9 cellular contexts compared by ENCODE assay signal in the genomic region with DNA sequence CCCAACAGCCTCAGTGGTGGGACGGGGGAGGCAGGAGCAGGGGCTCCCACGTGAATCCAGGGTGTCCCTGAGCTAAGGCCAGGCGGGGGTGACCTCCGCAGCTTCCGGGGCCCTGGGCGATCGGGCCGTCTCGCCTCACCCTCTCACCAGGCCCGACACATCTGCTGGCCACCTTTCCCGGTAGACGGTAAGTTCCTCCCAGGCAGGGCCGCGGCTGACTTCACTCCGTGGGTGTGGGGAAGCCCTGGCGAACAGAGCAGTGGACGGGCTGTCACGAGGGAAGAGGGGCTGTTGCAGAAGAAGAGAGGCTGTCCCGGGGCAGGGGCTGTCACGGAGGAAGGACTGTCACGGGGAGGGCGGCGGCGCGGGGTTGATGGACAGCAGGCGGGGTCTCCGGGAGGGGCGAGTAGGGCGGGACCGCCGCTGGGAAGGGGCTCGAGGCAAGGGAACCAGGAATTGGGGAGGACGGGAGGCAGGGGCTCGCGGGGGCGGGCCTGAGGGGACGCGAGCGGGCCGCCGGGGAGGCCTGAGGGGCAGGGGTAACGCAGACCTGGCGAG. TPM values are rescaled to one million over a fixed set of nuclear protein-coding genes. Genes with fewer than 3 reads are reported as not detected.
DNase-seq lines count a peak whose midpoint lies in the region; ATAC-seq and TF ChIP-seq lines count a peak whose summit lies in the region.
"Had no signal": no experiment of that assay in that cellular context is flagged by ENCODE, and none has a peak within 500 bp of the region (broad histone marks: within the 10 kb centered on the region; RNA-seq: fewer than 3 reads in every experiment).

No MANE protein-coding gene starts in this region.

- H3K36me3 ChIP-seq in CD8-positive, alpha-beta memory T cell (ENCODE audit: insufficient read depth, low read length) = no peaks in the 10 kb centered on the region
- H3K36me3 ChIP-seq in SJCRH30 (peaks cover 21% of the 10 kb centered on the region), fibroblast of lung (ENCODE audit: control insufficient read depth, insufficient read depth, low read length) (peaks cover 2% of the 10 kb centered on the region), sigmoid colon (no peaks in the 10 kb centered on the region)

- peak overlapping the region; percentile 88 for H3K9ac ChIP-seq in fibroblast of lung (ENCODE audit: insufficient read depth, low read length)

- H3K9me3 Mint-ChIP-seq in CD8-positive, alpha-beta memory T cell = no peaks in the 10 kb centered on the region

- peaks cover 4 to 18% (median 12%) of the 10 kb centered on the region in 3 donors for H3K4me1 Mint-ChIP-seq in CD8-positive, alpha-beta memory T cell

- H3K27ac Mint-ChIP-seq in CD8-positive, alpha-beta memory T cell = no peak overlapping the region

- peak overlapping the region; percentile 49 for H2AFZ ChIP-seq in fibroblast of lung (ENCODE audit: low read length)

- POLR2A ChIA-PET in CD8-positive, alpha-beta memory T cell (lab: Charles Lee) = interaction anchor here (0.6 to 2.1 kb wide), 3 partner anchors 68 to 180 kb away, joined by 4 to 5 read pairs (median 5); partner anchors contain the start of genes FLYWCH1 and FLYWCH2

- H4K20me1 ChIP-seq in fibroblast of lung (ENCODE audit: control insufficient read depth, extremely low read depth, insufficient read depth, low read length) = no peaks in the 10 kb centered on the region

- no peaks in the 10 kb centered on the region for H3K36me3 Mint-ChIP-seq in CD8-positive, alpha-beta memory T cell

- H3K4me3 ChIP-seq in CD8-positive, alpha-beta memory T cell (ENCODE audit: low read length) = peak overlapping the region; percentile 82
- H3K4me3 ChIP-seq in SJCRH30 (peak overlapping the region; percentile 90), fibroblast of lung (replicated peaks in 1 of 4; ENCODE audit: control extremely low read depth in 1 of 4, insufficient read depth in 1 of 4, low read depth in 3 of 4, low read length in 4 of 4) (peak overlapping the region; percentile 24 to 85 (median 72)), sigmoid colon (peak overlapping the region; percentile 65 to 90 (median 72))

- peaks cover 8% of the 10 kb centered on the region for H3K4me1 ChIP-seq in CD8-positive, alpha-beta memory T cell (ENCODE audit: insufficient read depth, low read length)
- H3K4me1 ChIP-seq in SJCRH30 = peaks cover 22% of the 10 kb centered on the region
- H3K4me1 ChIP-seq in fibroblast of lung (ENCODE audit: control insufficient read depth, extremely low read depth, insufficient read depth, low read length) = peaks cover 8% of the 10 kb centered on the region
- peaks cover 0 to 27% (median 23%) of the 10 kb centered on the region in 4 donors for H3K4me1 ChIP-seq in sigmoid colon

- H3K27me3 ChIP-seq in CD8-positive, alpha-beta memory T cell (ENCODE audit: insufficient read depth, low read length, poor library complexity, severe bottlenecking) = no peaks in the 10 kb centered on the region
- H3K27me3 ChIP-seq in SJCRH30 = no peaks in the 10 kb centered on the region
- H3K27me3 ChIP-seq in fibroblast of lung (ENCODE audit: control insufficient read depth, insufficient read depth, low read length) = no peaks in the 10 kb centered on the region
- peaks cover 7 to 28% (median 9%) of the 10 kb centered on the region in 3 donors for H3K27me3 ChIP-seq in sigmoid colon

- peak overlapping the region; percentile 81 for H3K27ac ChIP-seq in CD8-positive, alpha-beta memory T cell (ENCODE audit: low read depth, low read length)
- H3K27ac ChIP-seq in SJCRH30 (peak overlapping the region; percentile 80), fibroblast of lung (ENCODE audit: insufficient read depth, low read length) (peak overlapping the region; percentile 83), sigmoid colon (no peak overlapping the region)

- peak overlapping the region in 6 of 7 donors; percentile 36 to 72 (median 60) for H3K4me3 Mint-ChIP-seq in CD8-positive, alpha-beta memory T cell

- peak; percentile 2 for ATAC-seq in GM21825 (IDR thresholded peaks at IDR 0.05; ENCODE audit: unreplicated experiment)

- TF ChIP-seq EP300 in sigmoid colon (IDR thresholded peaks at IDR 0.05) = no peak

- peaks cover 2 to 5% of the 10 kb centered on the region in 2 donors for H3K27me3 Mint-ChIP-seq in CD8-positive, alpha-beta memory T cell

- 2 to 8% methylated on average over 43 of the region's 43 CpGs for WGBS in sigmoid colon, 2 donors

- intact Hi-C loops in sigmoid colon (cut with DNase I) = loop anchor here (5.0 kb wide), 1 partner anchor 52 kb away; no protein-coding TSS in a partner anchor

- peak overlapping the region; percentile 91 for H3K4me2 ChIP-seq in fibroblast of lung (ENCODE audit: extremely low read depth, insufficient read depth, low read length)

- TF ChIP-seq CTCF in fibroblast of lung (conservative IDR thresholded peaks at IDR 0.05 in 1 of 2, IDR thresholded peaks at IDR 0.05 in 1 of 2; ENCODE audit: low read depth in 1 of 2, low read length in 2 of 2) = no peak
- TF ChIP-seq CTCF in sigmoid colon (IDR thresholded peaks at IDR 0.05) = no peak

- no peak for DNase-seq in CD8-positive, alpha-beta memory T cell
- DNase-seq in SJCRH30 = peak in 1 of 2 experiments; percentile 45
- no peak for DNase-seq in fibroblast of lung (ENCODE audit: low read depth in 2 of 2)
- no peak for DNase-seq in sigmoid colon
- DNase-seq in DMS153 (lab: John Stamatoyannopoulos, UW) = no peak
- DNase-seq in SHP77 treated with DMSO at 0.1 percent for 48 hours (lab: John Stamatoyannopoulos, UW) = no peak
- DNase-seq in Ammon's horn (ENCODE audit: low spot score) = no peak

- no peaks in the 10 kb centered on the region for H3K9me3 ChIP-seq in CD8-positive, alpha-beta memory T cell (ENCODE audit: low read length)
- H3K9me3 ChIP-seq in SJCRH30 (replicated peaks) = no peaks in the 10 kb centered on the region
- no peaks in the 10 kb centered on the region for H3K9me3 ChIP-seq in fibroblast of lung (ENCODE audit: control insufficient read depth, insufficient read depth, low read depth, low read length)
- no peaks in the 10 kb centered on the region for H3K9me3 ChIP-seq in sigmoid colon

- CTCF ChIA-PET in CD8-positive, alpha-beta memory T cell (lab: Charles Lee) = interaction anchor here (1.3 kb wide), 1 partner anchor 48 kb away, joined by 4 read pairs; no protein-coding TSS in a partner anchor

- TF ChIP-seq POLR2A in sigmoid colon (IDR thresholded peaks at IDR 0.05) = no peak

- peaks cover 5% of the 10 kb centered on the region for H3K79me2 ChIP-seq in fibroblast of lung (ENCODE audit: control insufficient read depth, insufficient read depth, low read length)

RNA-seq across cellular contexts. Expression of gene PKMYT1, which starts 0.5 kb away (rescaled TPM):
- 100 to 1,000 TPM; 103 to 112 TPM for total RNA-seq in CD8-positive, alpha-beta memory T cell
- polyA plus RNA-seq in CD8-positive, alpha-beta memory T cell = 0.18 TPM
- total RNA-seq in SJCRH30 (2014; rRNA removed; shearing (Covaris generic)) = 34.8 and 45.8 TPM in 2 replicates
- 0.26 and 1.2 TPM in 2 replicates for total RNA-seq in fibroblast of lung
- polyA plus RNA-seq in fibroblast of lung = 2.7 and 8.3 TPM in 2 replicates
- 6.9 and 26.3 TPM in 2 replicates for polyA plus RNA-seq in fibroblast of lung (2012)
- 6.2 and 11.7 TPM in 2 replicates for polyA minus RNA-seq in fibroblast of lung (ENCODE audit: low replicate concordance)
- total RNA-seq in sigmoid colon = under 1 TPM in 1 of 4 donors, not detected in 3; 0.95 TPM
- polyA plus RNA-seq in sigmoid colon = 10 to 100 TPM in 1 of 3 donors, 1 to 10 TPM in 2; 1.6 to 33.1 (median 4.2) TPM

RNA-seq across cellular contexts. Expression of gene PAQR4, which starts 10.6 kb away (rescaled TPM):
- total RNA-seq in CD8-positive, alpha-beta memory T cell = 10 to 100 TPM; 38.7 to 39.0 TPM
- 1.5 TPM for polyA plus RNA-seq in CD8-positive, alpha-beta memory T cell
- total RNA-seq in SJCRH30 (2014; rRNA removed; shearing (Covaris generic)) = 28.1 and 34.1 TPM in 2 replicates
- total RNA-seq in fibroblast of lung (1.0 and 1.5 TPM in 2 replicates), sigmoid colon (1 to 10 TPM in 2 of 4 donors, under 1 TPM in 2; 0.83 to 3.6 (median 1.0) TPM)
- polyA plus RNA-seq in fibroblast of lung (3.0 and 8.7 TPM in 2 replicates), sigmoid colon (10 to 100 TPM in 1 of 3 donors, 1 to 10 TPM in 2; 3.6 to 22.1 (median 3.9) TPM)
- 3.5 and 11.7 TPM in 2 replicates for polyA plus RNA-seq in fibroblast of lung (2012)
- 4.1 and 31.0 TPM in 2 replicates for polyA minus RNA-seq in fibroblast of lung (ENCODE audit: low replicate concordance)

RNA-seq across cellular contexts. Expression of gene KREMEN2, which starts 15.7 kb away (rescaled TPM):
- not detected for total RNA-seq in CD8-positive, alpha-beta memory T cell
- polyA plus RNA-seq in CD8-positive, alpha-beta memory T cell = not detected
- total RNA-seq in SJCRH30 (2014; rRNA removed; shearing (Covaris generic)) = 13.8 and 14.9 TPM in 2 replicates
- not detected in 2 replicates for total RNA-seq in fibroblast of lung
- not detected in 2 replicates for polyA plus RNA-seq in fibroblast of lung
- 0.14 TPM in 1 of 2 replicates, not detected in the other for polyA plus RNA-seq in fibroblast of lung (2012)
- not detected in 2 replicates for polyA minus RNA-seq in fibroblast of lung (ENCODE audit: low replicate concordance)
- not detected for total RNA-seq in sigmoid colon
- 1 to 10 TPM; 1.0 to 1.8 (median 1.6) TPM for polyA plus RNA-seq in sigmoid colon

RNA-seq across cellular contexts. Expression of gene CLDN9, which starts 33.0 kb away (rescaled TPM):
- not detected for total RNA-seq in CD8-positive, alpha-beta memory T cell
- not detected for polyA plus RNA-seq in CD8-positive, alpha-beta memory T cell
- not detected in 2 replicates for total RNA-seq in SJCRH30 (2014; rRNA removed; shearing (Covaris generic))
- total RNA-seq in fibroblast of lung (not detected in 2 replicates), sigmoid colon (not detected)
- polyA plus RNA-seq in fibroblast of lung (not detected in 2 replicates), sigmoid colon (under 1 TPM in 1 of 3 donors, not detected in 2; 0.28 TPM)
- not detected in 2 replicates for polyA plus RNA-seq in fibroblast of lung (2012)
- 0.19 TPM in 1 of 2 replicates, not detected in the other for polyA minus RNA-seq in fibroblast of lung (ENCODE audit: low replicate concordance)
- total RNA-seq: SK-MEL-5 had no signal

RNA-seq across cellular contexts. Expression of gene CLDN6, which starts 38.2 kb away (rescaled TPM):
- not detected for total RNA-seq in CD8-positive, alpha-beta memory T cell
- not detected for polyA plus RNA-seq in CD8-positive, alpha-beta memory T cell
- total RNA-seq in SJCRH30 (2014; rRNA removed; shearing (Covaris generic)) = not detected in 2 replicates
- total RNA-seq in fibroblast of lung (0.26 TPM in 1 of 2 replicates, not detected in the other), sigmoid colon (not detected)
- polyA plus RNA-seq in fibroblast of lung (0.03 TPM in 1 of 2 replicates, not detected in the other), sigmoid colon (not detected)
- 0.10 TPM in 1 of 2 replicates, not detected in the other for polyA plus RNA-seq in fibroblast of lung (2012)
- not detected in 2 replicates for polyA minus RNA-seq in fibroblast of lung (ENCODE audit: low replicate concordance)
- total RNA-seq: SK-MEL-5 had no signal

Comparison
In these comparisons a context has a peak if more than half of its experiments do, and no peak if none do; other contexts are left out.
1. H3K27ac ChIP-seq: peak in CD8-positive, alpha-beta memory T cell (single experiment), SJCRH30 (single experiment) and fibroblast of lung (single experiment); none in sigmoid colon (0 of 4).
2. RNA of gene PKMYT1, which starts 0.5 kb away (total RNA-seq): 103 to 112 TPM in CD8-positive, alpha-beta memory T cell and 34.8 to 45.8 TPM in SJCRH30; 0.26 to 1.2 TPM in fibroblast of lung and 0.95 TPM in sigmoid colon; every median in the first group is over 10 times any median in the second.
3. RNA of gene KREMEN2, which starts 15.7 kb away (total RNA-seq): 13.8 to 14.9 TPM in SJCRH30; not detected in CD8-positive, alpha-beta memory T cell, not detected in fibroblast of lung and not detected in sigmoid colon; every median in the first group is over 10 times any median in the second.
4. Peak in every context shown above with its lines, with median percentiles within 50 percentile points of each other: H3K4me3 ChIP-seq.